In the genomic region with DNA sequence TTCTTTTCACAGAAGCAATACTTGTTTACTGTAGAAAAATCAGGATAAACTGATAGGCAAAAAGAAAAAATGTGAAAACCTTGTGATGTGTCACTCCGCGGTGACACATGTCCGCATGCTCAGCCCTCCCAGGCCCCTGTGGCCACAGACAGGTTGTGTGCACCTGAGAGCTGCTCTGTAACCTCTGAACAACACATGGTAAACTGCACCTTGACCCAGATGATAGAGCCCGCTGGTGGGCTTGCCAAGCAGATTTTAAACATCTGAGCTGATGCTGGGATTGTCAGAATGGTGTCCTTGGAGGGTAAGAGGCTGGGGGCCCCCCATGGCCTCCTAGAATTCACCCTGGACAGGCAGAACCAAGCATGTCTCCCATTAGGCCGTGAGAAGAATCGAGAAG, we compare ENCODE assay signal across 18 cellular contexts. TPM values are rescaled to one million over a fixed set of nuclear protein-coding genes. Genes with fewer than 3 reads are reported as not detected.
A peak's percentile ranks its signal among the peaks of the same experiment; 100 is the strongest.
DNase-seq lines count a peak whose midpoint lies in the region; ATAC-seq and TF ChIP-seq lines count a peak whose summit lies in the region.
"Had no signal": no experiment of that assay in that cellular context is flagged by ENCODE, and none has a peak within 500 bp of the region (broad histone marks: within the 10 kb centered on the region; RNA-seq: fewer than 3 reads in every experiment).

No MANE protein-coding gene starts in this region.

- H3K27me3 ChIP-seq in left ventricle myocardium inferior (ENCODE audit: low read depth) = no peaks in the 10 kb centered on the region
- H3K27me3 ChIP-seq in upper lobe of right lung = no peaks in the 10 kb centered on the region
- H3K27me3 ChIP-seq: brain microvascular endothelial cell, SJCRH30 had no signal

- H3K36me3 ChIP-seq in left ventricle myocardium inferior (peaks cover 7% of the 10 kb centered on the region), upper lobe of right lung (peaks cover 6% of the 10 kb centered on the region)
- H3K36me3 ChIP-seq: SJCRH30 had no signal

- no peak for ATAC-seq in activated naive CD4-positive, alpha-beta T cell treated with anti-CD3 and anti-CD28 coated beads, Interleukin-2, amount 50 U/mL, for 72 hours
- ATAC-seq in sciatic nerve (peak; percentile 6), upper lobe of right lung (no peak), HG02870 (IDR thresholded peaks at IDR 0.05; ENCODE audit: unreplicated experiment) (no peak)

- H3K36me3 Mint-ChIP-seq in activated naive CD4-positive, alpha-beta T cell treated with anti-CD3 and anti-CD28 coated beads, Interleukin-2, amount 50 U/mL, for 72 hours = peaks cover 0 to 7% of the 10 kb centered on the region in 2 donors

- no peak for DNase-seq in activated naive CD4-positive, alpha-beta T cell treated with anti-CD3 and anti-CD28 coated beads, Interleukin-2, amount 50 U/mL, for 72 hours (ENCODE audit: low spot score in 2 of 2)
- no peak for DNase-seq in activated naive CD4-positive, alpha-beta T cell treated with anti-CD3 and anti-CD28 coated beads, Interleukin-2, amount 50 U/mL, for 16 hours
- DNase-seq in left ventricle myocardium inferior (no peak), sciatic nerve (ENCODE audit: low spot score) (no peak), upper lobe of right lung (no peak), NCI-H187 (lab: John Stamatoyannopoulos, UW) (no peak), NOMO-1 treated with DMSO at 0.1 percent for 48 hours (lab: John Stamatoyannopoulos, UW; ENCODE audit: unreplicated experiment) (no peak)
- DNase-seq: activated CD8-positive, alpha-beta memory T cell treated with anti-CD3 and anti-CD28 coated beads, Interleukin-2, amount 50 U/mL, for 4 hours; activated gamma-delta T cell treated with Interleukin-2 at 50 U/mL for 16 hours; brain microvascular endothelial cell; effector CD4-positive, alpha-beta T cell; H9; NCI-H1417 treated with DMSO at 0.1 percent for 48 hours; NCI-H226; SJCRH30; T-helper 9 cell had no signal

- TF ChIP-seq CTCF in left ventricle myocardium inferior (IDR thresholded peaks at IDR 0.05; ENCODE audit: borderline replicate concordance) = no peak
- TF ChIP-seq CTCF in upper lobe of right lung (IDR thresholded peaks at IDR 0.05) = no peak

- intact Hi-C loops in left ventricle myocardium inferior (cut with micrococcal nuclease) = no loop called here
- intact Hi-C loops in sciatic nerve (cut with DNase I) = no loop called here
- intact Hi-C loops in upper lobe of right lung (cut with DNase I) = no loop called here

- H3K4me1 ChIP-seq in left ventricle myocardium inferior (peaks cover 43% of the 10 kb centered on the region), upper lobe of right lung (peaks cover 2% of the 10 kb centered on the region)

- H3K4me3 ChIP-seq in left ventricle myocardium inferior (no peak overlapping the region), upper lobe of right lung (no peak overlapping the region)
- H3K4me3 ChIP-seq: SJCRH30 had no signal

- no peaks in the 10 kb centered on the region for H3K9me3 ChIP-seq in left ventricle myocardium inferior (replicated peaks)
- H3K9me3 ChIP-seq in upper lobe of right lung = no peaks in the 10 kb centered on the region
- H3K9me3 ChIP-seq: SJCRH30 had no signal

- peak overlapping the region; percentile 87 for H3K27ac ChIP-seq in left ventricle myocardium inferior (replicated peaks)
- H3K27ac ChIP-seq in upper lobe of right lung = peak overlapping the region; percentile 24
- H3K27ac ChIP-seq: 22Rv1, brain microvascular endothelial cell, SJCRH30 had no signal

- H3K27ac Mint-ChIP-seq in activated naive CD4-positive, alpha-beta T cell treated with anti-CD3 and anti-CD28 coated beads, Interleukin-2, amount 50 U/mL, for 72 hours = peak overlapping the region; percentile 2 to 77

- H3K9me3 Mint-ChIP-seq in activated naive CD4-positive, alpha-beta T cell treated with anti-CD3 and anti-CD28 coated beads, Interleukin-2, amount 50 U/mL, for 72 hours = no peaks in the 10 kb centered on the region
- H3K9me3 Mint-ChIP-seq: H9 had no signal

RNA-seq across cellular contexts. Expression of gene DHRS12, which starts 33.8 kb away (rescaled TPM):
- 1 to 10 TPM; 2.0 to 7.2 TPM for total RNA-seq in activated naive CD4-positive, alpha-beta T cell treated with anti-CD3 and anti-CD28 coated beads, Interleukin-2, amount 50 U/mL, for 72 hours
- 10.3 TPM for total RNA-seq in left ventricle myocardium inferior
- 18.8 TPM for total RNA-seq in sciatic nerve
- 14.9 TPM for total RNA-seq in upper lobe of right lung
